Comparison of ENCODE assay signal across 8 cellular contexts in the genomic region with DNA sequence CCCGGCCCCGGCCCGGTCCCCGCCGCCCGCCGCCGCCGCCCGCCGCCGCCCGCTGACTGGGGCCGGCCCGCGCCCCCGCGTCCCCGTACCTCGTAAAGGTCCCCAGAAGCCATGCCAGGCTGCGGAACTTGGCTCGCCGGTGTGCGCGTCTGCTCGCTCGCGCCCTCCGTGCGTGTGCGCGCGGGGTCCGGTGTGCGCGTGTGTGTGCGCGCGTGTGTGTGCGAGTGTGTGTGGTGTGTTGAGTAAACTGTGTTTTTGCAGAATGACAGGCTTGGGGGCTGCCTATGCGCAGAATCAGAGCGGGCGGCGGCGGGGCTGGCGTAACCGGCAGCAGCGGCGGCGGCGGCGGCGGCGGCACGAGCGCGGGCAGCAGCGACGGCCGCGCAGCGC. TPM values are rescaled to one million over a fixed set of nuclear protein-coding genes. Genes with fewer than 3 reads are reported as not detected.
DNase-seq lines count a peak whose midpoint lies in the region; ATAC-seq and TF ChIP-seq lines count a peak whose summit lies in the region.

No MANE protein-coding gene starts in this region.

- H3K4me2 ChIP-seq in neural cell (ENCODE audit: low read length) = no peak overlapping the region

- peak; percentile 29 for TF ChIP-seq RAD21 in neural cell (conservative IDR thresholded peaks at IDR 0.05)

- H3K9me3 ChIP-seq in esophagus squamous epithelium (no peaks in the 10 kb centered on the region), neural cell (ENCODE audit: low read length) (no peaks in the 10 kb centered on the region), thyroid gland (no peaks in the 10 kb centered on the region)

- intact Hi-C loops in esophagus squamous epithelium (cut with DNase I) (no loop called here), thyroid gland (cut with DNase I) (no loop called here)

- TF ChIP-seq EP300 in neural cell (conservative IDR thresholded peaks at IDR 0.05; ENCODE audit: poor library complexity, severe bottlenecking) = no peak

- WGBS in esophagus squamous epithelium, 2 donors = 0% methylated on average over 4 of the region's 62 CpGs; no CpG with 5 or more reads in 1 of the 2 donors
- WGBS in thyroid gland, 2 donors = 0 to 4% methylated on average over 4 to 5 of the region's 62 CpGs

- peaks cover 0 to 19% (median 0%) of the 10 kb centered on the region in 4 donors for H3K27me3 ChIP-seq in esophagus squamous epithelium
- H3K27me3 ChIP-seq in neural cell (ENCODE audit: insufficient read depth, low read depth, low read length) = peaks cover 5% of the 10 kb centered on the region
- no peaks in the 10 kb centered on the region for H3K27me3 ChIP-seq in thyroid gland

- no peaks in the 10 kb centered on the region for H3F3A ChIP-seq in neural cell (ENCODE audit: insufficient read depth, low read length, poor library complexity, severe bottlenecking)

- H3K4me1 ChIP-seq in esophagus squamous epithelium = peaks cover 0 to 12% (median 6%) of the 10 kb centered on the region in 3 donors
- peaks cover 3 to 5% of the 10 kb centered on the region in 2 donors for H3K4me1 ChIP-seq in thyroid gland

- H3K27ac ChIP-seq in esophagus squamous epithelium = peak overlapping the region in 3 of 4 donors; percentile 59 to 75 (median 65)
- no peak overlapping the region for H3K27ac ChIP-seq in neural cell (ENCODE audit: low read length)
- H3K27ac ChIP-seq in thyroid gland = no peak overlapping the region

- TF ChIP-seq CTCF in esophagus squamous epithelium (IDR thresholded peaks at IDR 0.05) = no peak
- TF ChIP-seq CTCF in neural cell (IDR thresholded peaks at IDR 0.05; ENCODE audit: poor library complexity, severe bottlenecking) = no peak
- TF ChIP-seq CTCF in thyroid gland (IDR thresholded peaks at IDR 0.05) = no peak

- no peaks in the 10 kb centered on the region for H3K36me3 ChIP-seq in esophagus squamous epithelium
- no peaks in the 10 kb centered on the region for H3K36me3 ChIP-seq in neural cell (ENCODE audit: insufficient read depth, low read length)
- no peaks in the 10 kb centered on the region for H3K36me3 ChIP-seq in thyroid gland

- no peaks in the 10 kb centered on the region for H3K79me2 ChIP-seq in neural cell (replicated peaks; ENCODE audit: insufficient read depth, low read length)

- H2AFZ ChIP-seq in neural cell (ENCODE audit: low read depth, low read length) = no peak overlapping the region

- H4K20me1 ChIP-seq in neural cell (ENCODE audit: insufficient read depth) = no peaks in the 10 kb centered on the region

- no peak for TF ChIP-seq POLR2A in esophagus squamous epithelium (IDR thresholded peaks at IDR 0.05)
- TF ChIP-seq POLR2A in thyroid gland (IDR thresholded peaks at IDR 0.05) = peak in 1 of 2 donors; percentile 19

- no peaks in the 10 kb centered on the region for H3K9me2 ChIP-seq in neural cell (ENCODE audit: insufficient read depth, low read length)

- H3K9ac ChIP-seq in neural cell (ENCODE audit: low read length) = peak overlapping the region; percentile 39

- peak; percentile 28 for ATAC-seq in GM21619 (IDR thresholded peaks at IDR 0.05; ENCODE audit: unreplicated experiment)

- DNase-seq in DMS114 treated with DMSO at 0.1 percent for 48 hours (lab: John Stamatoyannopoulos, UW; ENCODE audit: unreplicated experiment) = peak; percentile 18
- DNase-seq in M059J (ENCODE audit: low read depth) = peak; percentile 30
- DNase-seq in activated T-cell treated with anti-CD3 and anti-CD28 coated beads for 4 hours = peak; percentile 36
- DNase-seq in esophagus squamous epithelium (lab: John Stamatoyannopoulos, UW) = no peak
- peak; percentile 45 to 50 for DNase-seq in thyroid gland
- DNase-seq in LoVo (ENCODE audit: low spot score) = no peak

- H3K4me3 ChIP-seq in esophagus squamous epithelium (peak overlapping the region; percentile 46 to 85 (median 60)), neural cell (ENCODE audit: low read length) (peak overlapping the region; percentile 67), thyroid gland (replicated peaks in 1 of 3) (peak overlapping the region in 1 of 3 donors; percentile 41)

TF ChIP-seq in neural cell, 6 proteins besides CTCF, POLR2A, EP300 and RAD21:
- no peak for TF ChIP-seq REST (IDR thresholded peaks at IDR 0.05; ENCODE audit: borderline replicate concordance)
- peak; percentile 55 for TF ChIP-seq POLR2AphosphoS5 (IDR thresholded peaks at IDR 0.05)
- TF ChIP-seq MXI1 (conservative IDR thresholded peaks at IDR 0.05; ENCODE audit: poor library complexity, severe bottlenecking) = peak; percentile 42

RNA-seq across cellular contexts. Expression of gene CDYL2, which starts 0.3 kb away (rescaled TPM):
- 10.1 and 11.1 TPM in 2 replicates for total RNA-seq in M059J (2014; rRNA removed; shearing (Covaris generic))
- total RNA-seq in esophagus squamous epithelium (1 to 10 TPM; 1.8 to 4.8 (median 3.1) TPM), thyroid gland (10 to 100 TPM in 1 of 4 donors, 1 to 10 TPM in 3; 3.6 to 14.2 (median 5.3) TPM)
- 2.6 and 4.1 TPM in 2 replicates for polyA plus RNA-seq in neural cell
- 12.2 and 13.2 TPM in 2 replicates for polyA minus RNA-seq in neural cell

Comparison
In these comparisons a context has a peak if more than half of its experiments do, and no peak if none do; other contexts are left out.
1. DNase-seq: peak in DMS114 treated with DMSO at 0.1 percent for 48 hours (single experiment), M059J (single experiment), activated T-cell treated with anti-CD3 and anti-CD28 coated beads for 4 hours (single experiment) and thyroid gland (2 of 2); none in esophagus squamous epithelium (single experiment) and LoVo (single experiment).
2. H3K27ac ChIP-seq: peak in esophagus squamous epithelium (3 of 4); none in neural cell (single experiment) and thyroid gland (0 of 3).